ENCODE assay signal across 17 cellular contexts in the genomic region with DNA sequence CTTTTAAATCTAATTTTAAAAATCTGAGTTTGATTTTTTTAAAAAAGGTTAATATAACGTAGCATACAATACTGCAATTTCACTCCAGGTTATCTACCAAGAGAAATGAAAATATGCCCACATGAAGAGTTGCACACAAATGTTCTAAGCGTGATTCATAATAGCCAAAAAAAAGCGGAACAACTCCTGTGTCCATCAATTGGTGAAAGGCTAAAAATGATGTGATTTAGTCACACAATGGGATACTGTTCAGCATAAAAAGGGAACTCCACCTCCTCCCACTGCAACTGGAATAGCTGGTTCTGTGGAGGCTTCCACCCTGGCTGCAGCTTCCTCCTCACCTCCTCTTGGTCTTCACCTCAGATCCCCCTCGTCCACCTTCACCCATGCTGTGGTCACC.
A peak's percentile ranks its signal among the peaks of the same experiment; 100 is the strongest.
DNase-seq lines count a peak whose midpoint lies in the region; ATAC-seq and TF ChIP-seq lines count a peak whose summit lies in the region.
"Had no signal": no experiment of that assay in that cellular context is flagged by ENCODE, and none has a peak within 500 bp of the region (broad histone marks: within the 10 kb centered on the region; RNA-seq: fewer than 3 reads in every experiment).

No MANE protein-coding gene starts in this region.

- H3K4me3 Mint-ChIP-seq in neural progenitor cell = no peak overlapping the region
- H3K4me3 Mint-ChIP-seq in CD8-positive, alpha-beta T cell = no peak overlapping the region
- H3K4me3 Mint-ChIP-seq: CD4-positive, alpha-beta T cell had no signal

- no peak overlapping the region for H2BK15ac ChIP-seq in IMR-90 (ENCODE audit: low read depth, low read length)

- 100% methylated on average over 1 of the region's 4 CpGs; no CpG with 5 or more reads in 1 of the 2 experiments for WGBS in IMR-90 (ENCODE audit: extremely low coverage in 2 of 2, insufficient read length in 1 of 2), 2 experiments

- in situ Hi-C loops in IMR-90 (cut with MboI; ENCODE audit: low sequenced_read_pairs) = no loop called here

- H3K79me1 ChIP-seq in IMR-90 (ENCODE audit: low read depth in 1 of 2, low read length in 2 of 2) = no peaks in the 10 kb centered on the region

- H3K4me1 Mint-ChIP-seq in neural progenitor cell = peaks cover 2% of the 10 kb centered on the region
- no peaks in the 10 kb centered on the region for H3K4me1 Mint-ChIP-seq in CD8-positive, alpha-beta T cell (ENCODE audit: low read depth)

- H3K9me3 ChIP-seq in IMR-90 (ENCODE audit: control insufficient read depth, insufficient read depth, low read length) (no peaks in the 10 kb centered on the region), neural progenitor cell (ENCODE audit: low read depth) (no peaks in the 10 kb centered on the region)
- H3K9me3 ChIP-seq in CD8-positive, alpha-beta T cell (ENCODE audit: low read length) = no peaks in the 10 kb centered on the region

- TF ChIP-seq CTCF in C4-2B (conservative IDR thresholded peaks at IDR 0.05) (no peak), IMR-90 (conservative IDR thresholded peaks at IDR 0.05; ENCODE audit: low read depth, low read length) (no peak), neural progenitor cell (IDR thresholded peaks at IDR 0.05) (no peak)
- TF ChIP-seq CTCF in CD8-positive, alpha-beta T cell (IDR thresholded peaks at IDR 0.05) = no peak

- H3K56ac ChIP-seq in IMR-90 (ENCODE audit: extremely low read depth, insufficient read depth, low read length) = no peak overlapping the region

- H2AK5ac ChIP-seq in IMR-90 (ENCODE audit: low read depth, low read length) = no peak overlapping the region

- ATAC-seq in IMR-90 (ENCODE audit: low read depth) = no peak
- no peak for ATAC-seq in CD8-positive, alpha-beta T cell

- no peaks in the 10 kb centered on the region for H3F3A ChIP-seq in neural progenitor cell (ENCODE audit: low read depth)

- H3K23ac ChIP-seq in IMR-90 (ENCODE audit: low read depth, low read length) = no peak overlapping the region

- H3K27me3 Mint-ChIP-seq in neural progenitor cell (ENCODE audit: insufficient read depth, low read depth) = no peaks in the 10 kb centered on the region
- H3K27me3 Mint-ChIP-seq in CD8-positive, alpha-beta T cell (ENCODE audit: low read depth) = no peaks in the 10 kb centered on the region
- H3K27me3 Mint-ChIP-seq: CD4-positive, alpha-beta T cell had no signal

- no peak overlapping the region for H4K5ac ChIP-seq in IMR-90 (ENCODE audit: low read depth, low read length)

- H4K20me1 ChIP-seq in IMR-90 (ENCODE audit: insufficient read depth, low read length) (no peaks in the 10 kb centered on the region), neural progenitor cell (ENCODE audit: low read depth) (no peaks in the 10 kb centered on the region)
- H4K20me1 ChIP-seq: BLaER1 had no signal

- H3K9ac ChIP-seq in IMR-90 (ENCODE audit: low read depth, low read length) (no peak overlapping the region), neural progenitor cell (no peak overlapping the region)
- H3K9ac ChIP-seq: BLaER1 had no signal

- dilution Hi-C loops in IMR-90 (cut with HindIII; ENCODE audit: low sequenced_read_pairs, unreplicated experiment) = no loop called here

- H3K4me3 ChIP-seq in IMR-90 (ENCODE audit: insufficient read depth, low read depth, low read length) = no peak overlapping the region
- H3K4me3 ChIP-seq in neural progenitor cell = no peak overlapping the region
- no peak overlapping the region for H3K4me3 ChIP-seq in CD8-positive, alpha-beta T cell (ENCODE audit: low read depth, low read length)
- H3K4me3 ChIP-seq: BLaER1, GM12878 had no signal

- H3K36me3 ChIP-seq in IMR-90 (ENCODE audit: control insufficient read depth, insufficient read depth, low read length) (0 out of 2 replicates have a peak, but pooled peaks cover under 1% of the 10 kb centered on the region), neural progenitor cell (no peaks in the 10 kb centered on the region)
- no peaks in the 10 kb centered on the region for H3K36me3 ChIP-seq in CD8-positive, alpha-beta T cell (ENCODE audit: insufficient read depth, low read length)

- H3K79me2 ChIP-seq in neural progenitor cell (ENCODE audit: low read depth) = no peaks in the 10 kb centered on the region

- no peak for TF ChIP-seq POLR2A in IMR-90 (IDR thresholded peaks at IDR 0.05; ENCODE audit: low read depth, low read length)

- no peak overlapping the region for H4K8ac ChIP-seq in IMR-90 (ENCODE audit: low read depth in 2 of 2, low read length in 2 of 2)

- CTCF ChIA-PET in IMR-90 (lab: Yijun Ruan, JAX) = interaction anchor here (1.5 kb wide), 1 partner anchor 13 kb away, joined by 3 read pairs; no protein-coding TSS in a partner anchor
- CTCF ChIA-PET in CD8-positive, alpha-beta T cell (lab: Charles Lee) = no interaction called here

- no peak overlapping the region for H3K4me2 ChIP-seq in IMR-90 (ENCODE audit: low read depth, low read length)
- H3K4me2 ChIP-seq in neural progenitor cell = no peak overlapping the region
- H3K4me2 ChIP-seq: BLaER1 had no signal

- H3K36me3 Mint-ChIP-seq in neural progenitor cell = peaks cover 4% of the 10 kb centered on the region
- H3K36me3 Mint-ChIP-seq in CD8-positive, alpha-beta T cell = peaks cover 22% of the 10 kb centered on the region

- no peak overlapping the region for H3K18ac ChIP-seq in IMR-90 (ENCODE audit: low read depth, low read length)

- no peaks in the 10 kb centered on the region for H3K27me3 ChIP-seq in IMR-90 (ENCODE audit: control insufficient read depth, insufficient read depth, low read length)
- no peaks in the 10 kb centered on the region for H3K27me3 ChIP-seq in neural progenitor cell
- no peaks in the 10 kb centered on the region for H3K27me3 ChIP-seq in CD8-positive, alpha-beta T cell (ENCODE audit: insufficient read depth, low read length)
- H3K27me3 ChIP-seq: BLaER1 had no signal

- H2AK9ac ChIP-seq in IMR-90 (replicated peaks; ENCODE audit: low read depth, low read length, poor library complexity) = no peak overlapping the region

- peak overlapping the region; percentile 31 for H3K27ac Mint-ChIP-seq in neural progenitor cell
- H3K27ac Mint-ChIP-seq in CD8-positive, alpha-beta T cell = no peak overlapping the region
- H3K27ac Mint-ChIP-seq: CD4-positive, alpha-beta T cell; HFFc6 had no signal

- H3K9me1 ChIP-seq in IMR-90 (ENCODE audit: insufficient read depth, low read length) = no peaks in the 10 kb centered on the region

- H3K4me1 ChIP-seq in IMR-90 (ENCODE audit: control insufficient read depth, insufficient read depth, low read length) (no peaks in the 10 kb centered on the region), neural progenitor cell (no peaks in the 10 kb centered on the region)
- no peaks in the 10 kb centered on the region for H3K4me1 ChIP-seq in CD8-positive, alpha-beta T cell (ENCODE audit: insufficient read depth, low read length)
- H3K4me1 ChIP-seq: BLaER1 had no signal

- no peak overlapping the region for H3K14ac ChIP-seq in IMR-90 (replicated peaks; ENCODE audit: low read depth, low read length)

- H2BK120ac ChIP-seq in IMR-90 (ENCODE audit: low read depth, low read length) = no peak overlapping the region

- no peak overlapping the region for H2BK5ac ChIP-seq in IMR-90 (ENCODE audit: low read depth, low read length, poor library complexity, severe bottlenecking)

- DNase-seq in IMR-90 (no peak), RPMI7951 (ENCODE audit: low read depth) (peak; percentile 23), neural progenitor cell (ENCODE audit: low spot score) (no peak), DMS 273 treated with DMSO at 0.1 percent for 48 hours (lab: John Stamatoyannopoulos, UW) (no peak), iPS-NIHi11 (ENCODE audit: low spot score) (no peak)
- DNase-seq in CD8-positive, alpha-beta T cell = no peak
- DNase-seq in activated T-cell treated with anti-CD3 and anti-CD28 coated beads, Interleukin-2, amount 50 U/mL, for 48 hours = no peak
- DNase-seq: 8988T; AML-193; CD4-positive, alpha-beta T cell; COR-L47; DMS53; HCEC 1CT; HFFc6 had no signal

- no peak overlapping the region for H2BK20ac ChIP-seq in IMR-90 (ENCODE audit: low read depth, low read length)

- POLR2A ChIA-PET in IMR-90 (lab: Charles Lee; ENCODE audit: unreplicated experiment) = no interaction called here
- POLR2A ChIA-PET in CD8-positive, alpha-beta T cell (lab: Charles Lee) = interaction anchor here (0.6 kb wide), 1 partner anchor 103 kb away, joined by 3 read pairs; no protein-coding TSS in a partner anchor

- intact Hi-C loops in IMR-90 (cut with micrococcal nuclease) = no loop called here
- intact Hi-C loops in CD8-positive, alpha-beta T cell (cut with DNase I, micrococcal nuclease) = no loop called here

- TF ChIP-seq RAD21 in IMR-90 (IDR thresholded peaks at IDR 0.05; ENCODE audit: low read length) = no peak

- H3K27ac ChIP-seq in C4-2B = peak overlapping the region; percentile 9; the same call in 1 of the 2 replicates
- no peak overlapping the region for H3K27ac ChIP-seq in IMR-90 (ENCODE audit: insufficient read depth, low read length)
- no peak overlapping the region for H3K27ac ChIP-seq in neural progenitor cell
- no peak overlapping the region for H3K27ac ChIP-seq in CD8-positive, alpha-beta T cell (ENCODE audit: low read depth, low read length)
- H3K27ac ChIP-seq: BLaER1 had no signal

- H2AFZ ChIP-seq in IMR-90 (replicated peaks; ENCODE audit: low read length, poor library complexity) = peak overlapping the region; percentile 14
- no peak overlapping the region for H2AFZ ChIP-seq in neural progenitor cell (replicated peaks)

- H3K4ac ChIP-seq in IMR-90 (ENCODE audit: low read depth, low read length) = no peak overlapping the region

- BruUV-seq in IMR-90 (replicated peaks; lab: Mats Ljungman, UMichigan) = no TSS peak

- H3K9me3 Mint-ChIP-seq in neural progenitor cell = no peaks in the 10 kb centered on the region
- no peaks in the 10 kb centered on the region for H3K9me3 Mint-ChIP-seq in CD8-positive, alpha-beta T cell
- H3K9me3 Mint-ChIP-seq: HFFc6 had no signal

- H4K91ac ChIP-seq in IMR-90 (ENCODE audit: insufficient read depth, low read depth, low read length) = no peak overlapping the region

TF ChIP-seq in IMR-90, 13 proteins besides CTCF, POLR2A, EP300 and RAD21 (continues in another document):
- TF ChIP-seq MXI1 (IDR thresholded peaks at IDR 0.05; ENCODE audit: borderline replicate concordance, low read depth, low read length) = no peak
- TF ChIP-seq, protein P1, sequence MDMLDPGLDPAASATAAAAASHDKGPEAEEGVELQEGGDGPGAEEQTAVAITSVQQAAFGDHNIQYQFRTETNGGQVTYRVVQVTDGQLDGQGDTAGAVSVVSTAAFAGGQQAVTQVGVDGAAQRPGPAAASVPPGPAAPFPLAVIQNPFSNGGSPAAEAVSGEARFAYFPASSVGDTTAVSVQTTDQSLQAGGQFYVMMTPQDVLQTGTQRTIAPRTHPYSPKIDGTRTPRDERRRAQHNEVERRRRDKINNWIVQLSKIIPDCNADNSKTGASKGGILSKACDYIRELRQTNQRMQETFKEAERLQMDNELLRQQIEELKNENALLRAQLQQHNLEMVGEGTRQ (IDR thresholded peaks at IDR 0.05; ENCODE audit: low read depth, low read length) = no peak
- no peak for TF ChIP-seq MAZ (IDR thresholded peaks at IDR 0.05; ENCODE audit: borderline replicate concordance, low read depth, low read length)
- TF ChIP-seq RFX5 (IDR thresholded peaks at IDR 0.05; ENCODE audit: low read depth, low read length) = no peak
- no peak for TF ChIP-seq CHD1 (IDR thresholded peaks at IDR 0.05; ENCODE audit: low read depth, low read length)
- no peak for TF ChIP-seq CEBPB (IDR thresholded peaks at IDR 0.05; ENCODE audit: low read depth, low read length)
- no peak for TF ChIP-seq BHLHE40 (IDR thresholded peaks at IDR 0.05; ENCODE audit: low read depth, low read length)
